ENCODE assay signal across 22 cellular contexts in the genomic region with DNA sequence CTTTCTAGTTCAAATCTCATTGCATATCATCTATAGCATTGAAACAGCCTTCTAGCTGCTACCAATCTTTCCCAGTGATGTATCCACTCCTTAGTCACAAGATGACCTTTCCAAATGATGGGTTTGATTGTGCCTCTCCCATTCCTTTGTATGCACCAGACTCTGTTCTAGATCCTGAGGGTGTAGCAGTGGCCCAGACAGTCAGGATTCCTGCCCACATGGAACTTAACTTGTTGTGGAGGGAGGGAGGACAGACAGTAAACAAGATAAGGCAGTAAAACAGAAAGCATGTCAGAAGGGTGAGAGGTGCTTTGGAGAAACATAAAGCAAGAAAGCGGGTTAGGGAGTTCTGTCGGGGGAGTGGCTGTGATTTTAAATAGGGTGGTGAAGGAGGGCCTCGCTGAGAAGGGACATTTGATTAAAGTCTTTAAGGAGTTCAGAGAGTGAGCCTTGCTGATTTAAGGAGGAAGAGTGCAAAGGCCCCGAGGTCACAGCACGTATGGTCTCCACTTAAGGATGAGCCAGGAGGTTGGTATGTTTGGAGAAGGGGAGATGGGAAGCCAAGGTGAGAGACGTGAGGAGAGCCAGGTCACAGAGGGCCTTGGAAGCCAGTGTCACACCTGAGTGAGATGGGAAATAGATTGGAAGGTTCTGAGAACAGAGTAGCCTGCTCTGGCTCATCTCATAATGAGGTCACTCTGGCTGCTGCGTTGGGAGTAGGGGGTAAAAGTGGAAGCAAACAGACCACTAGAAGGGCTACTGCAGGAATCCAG.
"Had no signal": no experiment of that assay in that cellular context is flagged by ENCODE, and none has a peak within 500 bp of the region (broad histone marks: within the 10 kb centered on the region; RNA-seq: fewer than 3 reads in every experiment).

No MANE protein-coding gene starts in this region.

- H3K4me3 Mint-ChIP-seq: activated CD4-positive, alpha-beta T cell treated with anti-CD3 and anti-CD28 coated beads, Interleukin-2, amount 10 ng/mL, durations not matched to agents 24 days and 14 days; activated naive CD8-positive, alpha-beta T cell treated with anti-CD3 and anti-CD28 coated beads, Interleukin-2, amount 50 U/mL, for 24 hours; activated T-cell treated with anti-CD3 and anti-CD28 coated beads, Interleukin-2, amount 50 U/mL, for 4 hours; T-helper 17 cell; WTC11 had no signal

- H3K27ac Mint-ChIP-seq: activated CD4-positive, alpha-beta T cell treated with anti-CD3 and anti-CD28 coated beads, Interleukin-2, amount 10 ng/mL, durations not matched to agents 24 days and 14 days; activated naive CD8-positive, alpha-beta T cell treated with anti-CD3 and anti-CD28 coated beads, Interleukin-2, amount 50 U/mL, for 24 hours; T-helper 17 cell; WTC11 had no signal

- H3K4me1 Mint-ChIP-seq: activated CD4-positive, alpha-beta T cell treated with anti-CD3 and anti-CD28 coated beads, Interleukin-2, amount 10 ng/mL, durations not matched to agents 24 days and 14 days; activated naive CD8-positive, alpha-beta T cell treated with anti-CD3 and anti-CD28 coated beads, Interleukin-2, amount 50 U/mL, for 24 hours had no signal

- ATAC-seq: activated naive CD4-positive, alpha-beta T cell treated with anti-CD3 and anti-CD28 coated beads, Interleukin-2, amount 50 U/mL, for 72 hours; activated naive CD8-positive, alpha-beta T cell treated with anti-CD3 and anti-CD28 coated beads, Interleukin-2, amount 50 U/mL, for 24 hours; activated T-cell treated with anti-CD3 and anti-CD28 coated beads, Interleukin-2, amount 50 U/mL, for 4 hours; body of pancreas; T-helper 17 cell; WTC11 had no signal

- H3K9me3 Mint-ChIP-seq: activated CD4-positive, alpha-beta T cell treated with anti-CD3 and anti-CD28 coated beads, Interleukin-2, amount 10 ng/mL, durations not matched to agents 24 days and 14 days; activated naive CD4-positive, alpha-beta T cell treated with anti-CD3 and anti-CD28 coated beads, Interleukin-2, amount 50 U/mL, for 72 hours; activated naive CD8-positive, alpha-beta T cell treated with anti-CD3 and anti-CD28 coated beads, Interleukin-2, amount 50 U/mL, for 24 hours; activated T-cell treated with anti-CD3 and anti-CD28 coated beads, Interleukin-2, amount 50 U/mL, for 4 hours had no signal

- H3K27ac ChIP-seq: ascending aorta, body of pancreas had no signal

- H3K36me3 ChIP-seq: ascending aorta had no signal

- H3K27me3 ChIP-seq: ascending aorta, body of pancreas had no signal

- DNase-seq: activated CD4-positive, alpha-beta T cell treated with anti-CD3 and anti-CD28 coated beads for 1 hour; activated CD4-positive, alpha-beta T cell treated with anti-CD3 and anti-CD28 coated beads, Interleukin-2, amount 10 ng/mL, durations not matched to agents 24 days and 14 days; activated CD4-positive, alpha-beta T cell treated with anti-CD3 and anti-CD28 coated beads, Interleukin-2, amount 50 U/mL, for 48 hours; activated effector memory CD4-positive, alpha-beta T cell treated with anti-CD3 and anti-CD28 coated beads, Interleukin-2, amount 50 U/mL, for 16 hours; activated naive CD4-positive, alpha-beta T cell treated with Interleukin-2 at 50 U/mL for 16 hours; activated naive CD8-positive, alpha-beta T cell treated with anti-CD3 and anti-CD28 coated beads, Interleukin-2, amount 50 U/mL, for 24 hours; activated T-cell treated with anti-CD3 and anti-CD28 coated beads, Interleukin-2, amount 50 U/mL, for 4 hours; amniotic stem cell; body of pancreas; KG1; NCI-H1048; NCI-H146; NCI-H187 treated with DMSO at 0.1 percent for 48 hours; NCI-H2081 treated with DMSO at 0.1 percent for 48 hours; NCI-H2227 treated with DMSO at 0.1 percent for 48 hours; NCI-H526; SHP77 treated with DMSO at 0.1 percent for 48 hours; T-helper 17 cell; T-helper 9 cell had no signal

- H3K4me1 ChIP-seq: ascending aorta, body of pancreas had no signal

- H3K9me3 ChIP-seq: ascending aorta, body of pancreas had no signal

- H3K4me3 ChIP-seq: ascending aorta, body of pancreas had no signal

- H3K36me3 Mint-ChIP-seq: activated naive CD4-positive, alpha-beta T cell treated with anti-CD3 and anti-CD28 coated beads, Interleukin-2, amount 50 U/mL, for 72 hours; WTC11 had no signal
